Comparison of ENCODE assay signal across 26 cellular contexts in genomic region chr3:165549665-165550064, GRCh38.
DNase-seq lines count a peak whose midpoint lies in the region; ATAC-seq and TF ChIP-seq lines count a peak whose summit lies in the region.
"Had no signal": no experiment of that assay in that cellular context is flagged by ENCODE, and none has a peak within 500 bp of the region (broad histone marks: within the 10 kb centered on the region; RNA-seq: fewer than 3 reads in every experiment).

No MANE protein-coding gene starts in this region.

- H3F3A ChIP-seq in GM23338 (replicated peaks; ENCODE audit: low read depth): no peaks in the 10 kb centered on the region

- H3K9me3 Mint-ChIP-seq in GM23338: no peaks in the 10 kb centered on the region
- H3K9me3 Mint-ChIP-seq: nephron had no signal

- no peak overlapping the region for H3K4me2 ChIP-seq in GM23338
- H3K4me2 ChIP-seq: BLaER1 had no signal

- H3K4me1 ChIP-seq in GM23338 (ENCODE audit: insufficient read depth): no peaks in the 10 kb centered on the region
- H3K4me1 ChIP-seq: BLaER1, spleen, transverse colon had no signal

- H3K27ac ChIP-seq in GM23338 (ENCODE audit: low read depth): no peak overlapping the region
- H3K27ac ChIP-seq: BLaER1, HL-60, pancreas, SK-N-MC, spleen, transverse colon had no signal

- no peak overlapping the region for H3K4me3 Mint-ChIP-seq in GM23338
- H3K4me3 Mint-ChIP-seq: activated naive CD4-positive, alpha-beta T cell treated with anti-CD3 and anti-CD28 coated beads, Interleukin-2, amount 50 U/mL, for 24 hours; activated T-helper 17 cell treated with anti-CD3 and anti-CD28 coated beads, Interleukin-2, amount 50 U/mL, for 72 hours; nephron; T-helper 1 cell treated with Interleukin-12 subunit alpha and Interleukin-12 subunit beta and Interleukin-4 antibody, amounts not matched to agents 30 μg/mL and 1 μg/mL, for 36 hours had no signal

- H3K27me3 ChIP-seq in GM23338 (ENCODE audit: insufficient read depth): no peaks in the 10 kb centered on the region
- H3K27me3 ChIP-seq: BLaER1, pancreas, spleen, transverse colon had no signal

- H3K4me1 Mint-ChIP-seq in GM23338: peaks cover 3% of the 10 kb centered on the region; the same call in 2 of the 3 replicates
- H3K4me1 Mint-ChIP-seq: activated naive CD4-positive, alpha-beta T cell treated with anti-CD3 and anti-CD28 coated beads, Interleukin-2, amount 50 U/mL, for 24 hours; activated T-helper 17 cell treated with anti-CD3 and anti-CD28 coated beads, Interleukin-2, amount 50 U/mL, for 72 hours; nephron had no signal

- H3K4me3 ChIP-seq in GM23338: no peak overlapping the region
- H3K4me3 ChIP-seq: BLaER1, pancreas, SK-N-MC, spleen, transverse colon had no signal

- peak overlapping the region; percentile 53; the same call in 1 of the 2 replicates for H3K27ac Mint-ChIP-seq in GM23338
- H3K27ac Mint-ChIP-seq: activated naive CD4-positive, alpha-beta T cell treated with anti-CD3 and anti-CD28 coated beads, Interleukin-2, amount 50 U/mL, for 24 hours; activated T-helper 17 cell treated with anti-CD3 and anti-CD28 coated beads, Interleukin-2, amount 50 U/mL, for 72 hours; nephron; T-helper 1 cell treated with Interleukin-12 subunit alpha and Interleukin-12 subunit beta and Interleukin-4 antibody, amounts not matched to agents 30 μg/mL and 1 μg/mL, for 36 hours had no signal

- H3K36me3 ChIP-seq in GM23338 (ENCODE audit: insufficient read depth): no peaks in the 10 kb centered on the region
- H3K36me3 ChIP-seq: BLaER1, pancreas, spleen, transverse colon had no signal

- ATAC-seq in GM23338 (peak; percentile 27; the same call in 1 of the 3 replicates), HG02759 (IDR thresholded peaks at IDR 0.05; ENCODE audit: unreplicated experiment) (no peak), GM19023 (IDR thresholded peaks at IDR 0.05; ENCODE audit: unreplicated experiment) (no peak)
- ATAC-seq: activated CD4-positive, CD25-positive, alpha-beta regulatory T cell treated with anti-CD3 and anti-CD28 coated beads, Interleukin-2, amount 50 U/mL, for 24 hours; activated T-helper 17 cell treated with anti-CD3 and anti-CD28 coated beads, Interleukin-2, amount 50 U/mL, for 72 hours; esophagus mucosa; left cardiac atrium; right cardiac atrium had no signal

- DNase-seq in COLO668 (lab: John Stamatoyannopoulos, UW; ENCODE audit: unreplicated experiment) (peak; percentile 12), GM23338 (ENCODE audit: low spot score) (peak; percentile 8), NCI-H69 (lab: John Stamatoyannopoulos, UW) (peak; percentile 18), cerebellar cortex (ENCODE audit: low spot score) (peak; percentile 18), nucleus accumbens (lab: John Stamatoyannopoulos, UW) (no peak), GOT3 (lab: John Stamatoyannopoulos, UW) (no peak)
- DNase-seq: activated CD4-positive, alpha-beta T cell treated with anti-CD3 and anti-CD28 coated beads, Interleukin-2, amount 50 U/mL, for 48 hours; activated CD8-positive, alpha-beta memory T cell treated with anti-CD3 and anti-CD28 coated beads, Interleukin-2, amount 50 U/mL, for 48 hours; cortex of kidney; left cardiac atrium; NCI-H187 treated with DMSO at 0.1 percent for 48 hours; pancreas; right cardiac atrium; spleen; transverse colon had no signal

- H3K36me3 Mint-ChIP-seq in GM23338 (ENCODE audit: low read depth): no peaks in the 10 kb centered on the region
- H3K36me3 Mint-ChIP-seq: activated naive CD4-positive, alpha-beta T cell treated with anti-CD3 and anti-CD28 coated beads, Interleukin-2, amount 50 U/mL, for 24 hours had no signal

- no peak overlapping the region for H2AFZ ChIP-seq in GM23338

- no peaks in the 10 kb centered on the region for H3K27me3 Mint-ChIP-seq in GM23338 (ENCODE audit: insufficient read depth, low read depth, poor library complexity)
- H3K27me3 Mint-ChIP-seq: activated naive CD4-positive, alpha-beta T cell treated with anti-CD3 and anti-CD28 coated beads, Interleukin-2, amount 50 U/mL, for 24 hours; activated T-helper 17 cell treated with anti-CD3 and anti-CD28 coated beads, Interleukin-2, amount 50 U/mL, for 72 hours had no signal

- no peaks in the 10 kb centered on the region for H4K20me1 ChIP-seq in GM23338 (replicated peaks; ENCODE audit: insufficient read depth)
- H4K20me1 ChIP-seq: BLaER1 had no signal

- no peaks in the 10 kb centered on the region for H3K9me2 ChIP-seq in GM23338 (ENCODE audit: insufficient read depth)

- no peak for TF ChIP-seq CTCF in GM23338 (conservative IDR thresholded peaks at IDR 0.05; ENCODE audit: low read depth in 2 of 2)

- no peaks in the 10 kb centered on the region for H3K79me2 ChIP-seq in GM23338 (replicated peaks; ENCODE audit: insufficient read depth)

TF ChIP-seq in GM23338, 12 proteins besides CTCF, POLR2A, EP300 and RAD21:
- no peak for TF ChIP-seq STAT1 (IDR thresholded peaks at IDR 0.05; ENCODE audit: unreplicated experiment)
- TF ChIP-seq JUNB (IDR thresholded peaks at IDR 0.05; ENCODE audit: unreplicated experiment): no peak
- TF ChIP-seq ZNF331 (CRISPR knock-in tag; IDR thresholded peaks at IDR 0.05; ENCODE audit: low read depth): no peak
- TF ChIP-seq EZH2 (IDR thresholded peaks at IDR 0.05; ENCODE audit: low read depth, unreplicated experiment): no peak
- TF ChIP-seq CREB1 (CRISPR knock-in tag; IDR thresholded peaks at IDR 0.05; ENCODE audit: low read depth): no peak
TF ChIP-seq in GM23338: peak in this region for 0.

Comparison
In these comparisons a context has a peak if more than half of its experiments do, and no peak if none do; other contexts are left out.
1. DNase-seq: peak in COLO668 (single experiment), GM23338 (single experiment), NCI-H69 (single experiment) and cerebellar cortex (single experiment); none in nucleus accumbens (0 of 56) and GOT3 (single experiment).